In the genomic region with DNA sequence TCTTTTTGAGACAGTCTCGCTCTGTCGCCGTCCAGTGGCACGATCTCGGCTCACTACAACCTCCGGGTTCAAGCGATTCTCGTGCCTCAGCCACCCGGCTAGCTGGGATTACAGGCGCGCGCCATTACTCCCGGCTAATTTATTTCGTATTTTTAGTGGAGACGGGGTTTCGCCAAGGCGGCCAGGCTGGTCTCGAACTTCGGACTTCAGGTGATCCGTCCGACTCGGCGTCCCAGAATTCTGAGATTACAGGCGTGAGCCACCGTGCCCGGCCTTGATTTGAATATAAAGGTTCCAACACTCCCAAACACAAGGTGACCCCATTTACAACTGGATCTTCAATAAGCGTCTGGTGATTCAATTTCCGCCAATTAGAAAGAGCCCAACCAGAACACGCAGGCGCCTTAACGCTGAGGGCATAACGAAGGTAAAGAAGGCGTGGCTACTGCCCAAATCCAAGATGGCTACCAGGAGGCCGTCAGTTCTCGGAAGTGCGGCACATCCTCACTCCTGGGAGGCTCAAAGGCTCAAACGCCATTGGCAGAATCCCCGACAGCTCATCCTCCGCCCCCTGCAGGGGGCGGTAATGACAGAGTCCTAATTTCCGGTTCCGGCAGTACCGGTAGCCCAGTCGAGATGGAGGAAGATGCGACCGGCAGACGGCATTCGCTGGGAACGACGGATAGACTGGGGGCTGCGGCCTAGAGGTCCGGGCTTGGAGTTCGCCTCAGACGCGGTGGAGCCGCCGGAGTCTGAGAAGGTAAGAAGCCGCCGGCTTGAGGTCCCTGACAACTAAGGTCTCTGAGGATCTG, we compare ENCODE assay signal across 8 cellular contexts. TPM values are rescaled to one million over a fixed set of nuclear protein-coding genes. Genes with fewer than 3 reads are reported as not detected.
DNase-seq lines count a peak whose midpoint lies in the region; ATAC-seq lines count a peak whose summit lies in the region.

A gene with protein sequence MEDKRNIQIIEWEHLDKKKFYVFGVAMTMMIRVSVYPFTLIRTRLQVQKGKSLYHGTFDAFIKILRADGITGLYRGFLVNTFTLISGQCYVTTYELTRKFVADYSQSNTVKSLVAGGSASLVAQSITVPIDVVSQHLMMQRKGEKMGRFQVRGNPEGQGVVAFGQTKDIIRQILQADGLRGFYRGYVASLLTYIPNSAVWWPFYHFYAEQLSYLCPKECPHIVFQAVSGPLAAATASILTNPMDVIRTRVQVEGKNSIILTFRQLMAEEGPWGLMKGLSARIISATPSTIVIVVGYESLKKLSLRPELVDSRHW (plus strand): TSS at position 617 of the 812 bp plus-strand sequence. CDS start 5,744 bp downstream, outside the sequence.

- H3K4me1 ChIP-seq in rectal smooth muscle tissue (ENCODE audit: control insufficient read depth, insufficient read depth, low read length) (peaks cover 7% of the 10 kb centered on the region), aorta (ENCODE audit: control insufficient read depth in 1 of 2, insufficient read depth in 2 of 2, low read length in 2 of 2) (no peaks in the 10 kb centered on the region)

- WGBS in aorta, 2 donors, result 2% methylated on average over 59 of the region's 59 CpGs

- H3K27me3 ChIP-seq in rectal smooth muscle tissue (ENCODE audit: control insufficient read depth, insufficient read depth, low read length), result no peaks in the 10 kb centered on the region
- H3K27me3 ChIP-seq in aorta (ENCODE audit: control insufficient read depth in 1 of 2, insufficient read depth in 2 of 2, low read length in 1 of 2), result no peaks in the 10 kb centered on the region

- intact Hi-C loops in aorta (cut with DNase I), result loop anchor here (2.0 to 10.0 kb wide), 2 partner anchors 19 to 49 kb away; a partner anchor contains a TSS

- DNase-seq in NCI-H2081 (lab: John Stamatoyannopoulos, UW) (peak; percentile 100), T1000 (lab: John Stamatoyannopoulos, UW) (peak; percentile 97), astrocyte of the hippocampus (ENCODE audit: low read depth, low spot score) (peak; percentile 99), hepatic stellate cell (ENCODE audit: low spot score) (peak; percentile 98), aorta (peak; percentile 97)

- peak; percentile 79 for ATAC-seq in GM18508 (IDR thresholded peaks at IDR 0.05; ENCODE audit: insufficient read depth, unreplicated experiment)
- peak; percentile 93 for ATAC-seq in HG03025 (IDR thresholded peaks at IDR 0.05; ENCODE audit: low FRiP score, unreplicated experiment)
- ATAC-seq in aorta (ENCODE audit: low FRiP score), result peak; percentile 100

- H3K4me3 ChIP-seq in rectal smooth muscle tissue (ENCODE audit: low read length) (peak within 1 kb of the TSS; percentile 98), aorta (ENCODE audit: low read length in 2 of 2) (peak within 1 kb of the TSS; percentile 70 to 84)

- peaks cover 3% of the 10 kb centered on the region for H3K36me3 ChIP-seq in rectal smooth muscle tissue (ENCODE audit: control insufficient read depth, insufficient read depth, low read length)
- H3K36me3 ChIP-seq in aorta (ENCODE audit: control insufficient read depth in 1 of 2, insufficient read depth in 2 of 2, low read length in 1 of 2), result peaks cover 0 to 2% of the 10 kb centered on the region in 2 donors

- H3K27ac ChIP-seq in rectal smooth muscle tissue (ENCODE audit: low read depth, low read length) (peak within 1 kb of the TSS; percentile 82), aorta (ENCODE audit: low read depth in 1 of 2, low read length in 2 of 2) (peak within 1 kb of the TSS; percentile 1 to 65)

- H3K9me3 ChIP-seq in aorta (ENCODE audit: control insufficient read depth, low read length), result no peaks in the 10 kb centered on the region

- H3K9ac ChIP-seq in rectal smooth muscle tissue (ENCODE audit: low read length), result peak within 1 kb of the TSS; percentile 89

RNA-seq across cellular contexts. Expression of the gene that starts here (rescaled TPM):
- 10 to 100 TPM; 15.7 to 18.6 TPM for total RNA-seq in aorta
- 10 to 100 TPM in 1 of 2 donors, 1 to 10 TPM in 1; 8.6 to 10.2 TPM for polyA plus RNA-seq in aorta

Comparison
In these comparisons a context has a peak if more than half of its experiments do, and no peak if none do; other contexts are left out.
1. Peak in every context shown above with its lines: DNase-seq, ATAC-seq, H3K4me3 ChIP-seq and H3K27ac ChIP-seq.